ENCODE assay signal across 12 cellular contexts in the genomic region with DNA sequence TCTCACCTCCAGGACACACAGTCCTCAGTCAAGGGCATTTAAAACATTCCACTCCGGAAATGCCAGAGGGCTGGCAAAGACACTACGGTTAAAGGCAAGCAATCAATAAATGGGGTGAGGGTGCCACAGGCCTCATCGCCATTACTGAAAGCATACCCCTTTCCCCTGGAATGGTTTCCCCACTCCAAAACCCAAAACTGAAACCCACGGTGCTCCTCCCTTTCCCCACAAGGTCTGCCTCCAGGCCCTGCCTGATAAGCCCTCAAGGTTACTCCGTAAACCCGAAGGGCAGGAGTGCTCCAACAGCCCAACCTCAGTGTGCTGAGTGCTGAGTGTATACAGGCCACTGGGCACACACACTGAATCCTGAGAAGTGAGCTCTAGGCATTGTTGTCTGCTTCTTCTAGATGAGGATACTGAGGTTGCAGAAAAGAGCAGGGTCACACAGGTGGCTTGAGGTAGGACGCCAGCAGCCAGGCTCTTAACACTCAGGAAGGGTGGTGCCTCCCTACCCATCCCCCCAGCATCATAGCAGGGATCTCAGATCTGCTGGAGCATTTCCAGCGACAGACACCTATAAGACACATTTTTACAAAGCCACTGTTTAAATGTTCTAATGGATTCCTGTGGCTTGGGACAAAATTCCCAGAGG. TPM values are rescaled to one million over a fixed set of nuclear protein-coding genes. Genes with fewer than 3 reads are reported as not detected.
DNase-seq lines count a peak whose midpoint lies in the region; ATAC-seq and TF ChIP-seq lines count a peak whose summit lies in the region.
"Had no signal": no experiment of that assay in that cellular context is flagged by ENCODE, and none has a peak within 500 bp of the region (broad histone marks: within the 10 kb centered on the region; RNA-seq: fewer than 3 reads in every experiment).

No MANE protein-coding gene starts in this region.

- H3K27ac ChIP-seq in iPS-20b (ENCODE audit: low read length), result peak overlapping the region; percentile 82
- H3K27ac ChIP-seq in upper lobe of right lung, result no peak overlapping the region

- H3K27me3 ChIP-seq in iPS-20b (ENCODE audit: insufficient read depth, low read length), result no peaks in the 10 kb centered on the region
- H3K27me3 ChIP-seq in upper lobe of right lung, result no peaks in the 10 kb centered on the region
- H3K27me3 ChIP-seq: Peyer's patch had no signal

- ATAC-seq in T-helper 17 cell (no peak), upper lobe of right lung (peak; percentile 59)

- peak overlapping the region; percentile 9; the same call in 1 of the 2 replicates for H3K4me3 ChIP-seq in iPS-20b (ENCODE audit: low read length)
- no peak overlapping the region for H3K4me3 ChIP-seq in upper lobe of right lung
- H3K4me3 ChIP-seq: Peyer's patch, skin epidermis had no signal

- TF ChIP-seq CTCF in upper lobe of right lung (IDR thresholded peaks at IDR 0.05), result no peak

- no peak overlapping the region for H3K4me3 Mint-ChIP-seq in activated naive CD4-positive, alpha-beta T cell treated with anti-CD3 and anti-CD28 coated beads for 36 hours
- no peak overlapping the region for H3K4me3 Mint-ChIP-seq in T-helper 17 cell

- peaks cover 73% of the 10 kb centered on the region for H3K4me1 ChIP-seq in iPS-20b (ENCODE audit: insufficient read depth, low read length)
- H3K4me1 ChIP-seq in upper lobe of right lung, result peaks cover 41% of the 10 kb centered on the region

- no peaks in the 10 kb centered on the region for H3K27me3 Mint-ChIP-seq in activated naive CD4-positive, alpha-beta T cell treated with anti-CD3 and anti-CD28 coated beads for 36 hours (ENCODE audit: low read depth)
- H3K27me3 Mint-ChIP-seq in T-helper 17 cell, result no peaks in the 10 kb centered on the region

- no peak for DNase-seq in activated naive CD4-positive, alpha-beta T cell treated with anti-CD3 and anti-CD28 coated beads for 36 hours
- no peak for DNase-seq in activated naive CD4-positive, alpha-beta T cell (lab: John Stamatoyannopoulos, UW)
- DNase-seq in T-helper 17 cell (no peak), upper lobe of right lung (peak; percentile 53), SIG-M5 treated with dmso at 0.1 percent for 504 hours (lab: John Stamatoyannopoulos, UW; ENCODE audit: unreplicated experiment) (no peak), COR-L47 (lab: John Stamatoyannopoulos, UW) (no peak), NCI-H345 (lab: John Stamatoyannopoulos, UW) (no peak)
- DNase-seq: AML-193, foreskin melanocyte had no signal

- peaks cover 79% of the 10 kb centered on the region for H3K4me1 Mint-ChIP-seq in activated naive CD4-positive, alpha-beta T cell treated with anti-CD3 and anti-CD28 coated beads for 36 hours (ENCODE audit: low read depth)
- H3K4me1 Mint-ChIP-seq in T-helper 17 cell, result peaks cover 43% of the 10 kb centered on the region

- H3K36me3 ChIP-seq in iPS-20b (ENCODE audit: insufficient read depth, low read depth, low read length) (peaks cover 16% of the 10 kb centered on the region), upper lobe of right lung (no peaks in the 10 kb centered on the region)

- CTCF ChIA-PET in activated naive CD4-positive, alpha-beta T cell treated with anti-CD3 and anti-CD28 coated beads for 36 hours (lab: Charles Lee), result interaction anchor here (1.0 to 1.5 kb wide), 2 partner anchors 9 to 27 kb away, joined by 3 to 4 read pairs; no protein-coding TSS in a partner anchor

- peaks cover 2% of the 10 kb centered on the region for H3K36me3 Mint-ChIP-seq in activated naive CD4-positive, alpha-beta T cell treated with anti-CD3 and anti-CD28 coated beads for 36 hours (ENCODE audit: low read depth)
- no peaks in the 10 kb centered on the region for H3K36me3 Mint-ChIP-seq in T-helper 17 cell (ENCODE audit: low read depth)

- H3K9me3 Mint-ChIP-seq in activated naive CD4-positive, alpha-beta T cell treated with anti-CD3 and anti-CD28 coated beads for 36 hours, result no peaks in the 10 kb centered on the region

- intact Hi-C loops in activated naive CD4-positive, alpha-beta T cell treated with anti-CD3 and anti-CD28 coated beads for 36 hours (cut with micrococcal nuclease), result no loop called here
- intact Hi-C loops in upper lobe of right lung (cut with DNase I), result no loop called here

- H3K9me3 ChIP-seq in T-helper 17 cell (ENCODE audit: control insufficient read depth, low read length, poor library complexity, severe bottlenecking) (no peaks in the 10 kb centered on the region), iPS-20b (ENCODE audit: insufficient read depth, low read depth, low read length) (no peaks in the 10 kb centered on the region), upper lobe of right lung (no peaks in the 10 kb centered on the region)
- H3K9me3 ChIP-seq: Peyer's patch had no signal

- peak overlapping the region; percentile 16 for H3K27ac Mint-ChIP-seq in activated naive CD4-positive, alpha-beta T cell treated with anti-CD3 and anti-CD28 coated beads for 36 hours
- peak overlapping the region; percentile 75 for H3K27ac Mint-ChIP-seq in T-helper 17 cell

- peak overlapping the region; percentile 64; the same call in 1 of the 2 replicates for H3K9ac ChIP-seq in iPS-20b (ENCODE audit: low read depth, low read length)

RNA-seq across cellular contexts. Expression of gene SSBP3, which starts 29.0 kb away (rescaled TPM):
- total RNA-seq in activated naive CD4-positive, alpha-beta T cell treated with anti-CD3 and anti-CD28 coated beads for 36 hours, result 10 to 100 TPM; 55.0 to 58.3 TPM
- total RNA-seq in T-helper 17 cell (10 to 100 TPM; 64.9 to 67.4 TPM), upper lobe of right lung (40.4 TPM)
